Comparison of ENCODE assay signal across 8 cellular contexts in genomic region chr1:84690397-84691138, GRCh38.
DNase-seq lines count a peak whose midpoint lies in the region; ATAC-seq and TF ChIP-seq lines count a peak whose summit lies in the region.

SSX2IP (minus strand) TSS chr1:84690461; CDS start chr1:84671219, 19,242 bp downstream.

- peak; percentile 91 for ATAC-seq in HG03378 (IDR thresholded peaks at IDR 0.05; ENCODE audit: unreplicated experiment)
- peak; percentile 90 to 92 for ATAC-seq in activated CD4-positive, CD25-positive, alpha-beta regulatory T cell treated with anti-CD3 and anti-CD28 coated beads, Interleukin-2, amount 50 U/mL, for 24 hours

- peak; percentile 62 for TF ChIP-seq POLR2A in GM19099 (IDR thresholded peaks at IDR 0.05; ENCODE audit: extremely low read depth, insufficient read length, low read depth)

- DNase-seq in AG20443 (ENCODE audit: low spot score) (peak; percentile 98), NCI-H446 treated with DMSO at 0.1 percent for 48 hours (lab: John Stamatoyannopoulos, UW) (peak; percentile 96), cerebellar nuclear complex (lab: John Stamatoyannopoulos, UW) (peak; percentile 74 to 96), islet precursor cell (peak; percentile 99)
- DNase-seq in stimulated activated CD4-positive, alpha-beta T cell treated with anti-CD3 and anti-CD28 coated beads, Interleukin-12 subunit alpha, Interleukin-12 subunit beta, amount 100 ng/mL, for 4 hours: peak; percentile 100

Comparison
In these comparisons a context has a peak if more than half of its experiments do, and no peak if none do; other contexts are left out.
1. Peak in every context shown above with its lines: DNase-seq and ATAC-seq.